ENCODE assay signal across 9 cellular contexts in the genomic region with DNA sequence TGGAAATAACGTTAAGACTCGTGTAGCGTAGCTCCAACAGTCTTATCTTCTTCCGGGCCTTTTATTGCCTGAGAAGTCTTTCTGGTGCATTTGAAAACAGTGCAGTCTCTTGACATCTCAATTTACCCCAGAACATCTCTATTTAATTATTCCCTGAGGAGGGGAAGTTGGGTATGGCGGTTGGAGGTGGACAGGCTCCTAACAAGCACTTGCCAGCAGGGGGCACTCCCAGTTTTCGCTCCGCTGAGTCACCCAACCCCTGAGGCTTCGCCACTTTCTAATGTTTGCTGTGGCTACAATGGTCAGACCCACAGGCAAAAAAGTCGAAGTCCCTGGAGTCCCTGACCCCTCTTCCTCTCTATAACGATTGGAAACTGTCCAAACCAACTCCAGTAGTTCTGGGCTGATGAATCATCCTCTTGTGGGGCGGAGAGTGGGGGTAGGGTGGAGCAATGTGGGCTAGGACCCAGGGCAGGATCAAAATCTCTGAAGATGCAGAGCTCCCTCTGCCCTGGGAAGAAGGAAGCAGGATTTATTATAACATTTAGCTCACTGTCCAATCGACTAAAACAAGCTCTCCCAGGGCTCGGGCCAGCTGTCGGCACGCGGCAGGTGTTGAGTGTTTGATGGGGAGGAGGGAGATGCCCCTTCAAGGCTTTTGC.
DNase-seq lines count a peak whose midpoint lies in the region; ATAC-seq, FAIRE-seq and TF ChIP-seq lines count a peak whose summit lies in the region.
"Had no signal": no experiment of that assay in that cellular context is flagged by ENCODE, and none has a peak within 500 bp of the region (broad histone marks: within the 10 kb centered on the region; RNA-seq: fewer than 3 reads in every experiment).

No MANE protein-coding gene starts in this region.

- CTCF ChIA-PET in activated CD8-positive, alpha-beta T cell treated with anti-CD3 and anti-CD28 coated beads for 36 hours (lab: Charles Lee) = interaction anchor here (0.7 kb wide), 1 partner anchor 19 kb away, joined by 3 read pairs; no protein-coding TSS in a partner anchor
- CTCF ChIA-PET in activated CD8-positive, alpha-beta T cell treated with anti-CD3 and anti-CD28 coated beads, Interleukin-2, amount 10 ng/mL, durations not matched to agents 7 days and 5 days (lab: Charles Lee) = no interaction called here

- in situ Hi-C loops in SK-MEL-5 (cut with HindIII; ENCODE audit: low pct_unique_long_range_greater_than_20kb, low sequenced_read_pairs) = no loop called here

- H3K4me1 Mint-ChIP-seq in activated CD8-positive, alpha-beta T cell treated with anti-CD3 and anti-CD28 coated beads for 36 hours (ENCODE audit: low read depth) = no peaks in the 10 kb centered on the region
- no peaks in the 10 kb centered on the region for H3K4me1 Mint-ChIP-seq in activated CD8-positive, alpha-beta T cell treated with anti-CD3 and anti-CD28 coated beads, Interleukin-2, amount 10 ng/mL, durations not matched to agents 7 days and 5 days (ENCODE audit: low read depth)

- FAIRE-seq in HTR-8/SVneo (lab: Jason Lieb, UNC) = no peak

- peak; percentile 15 for DNase-seq in activated CD8-positive, alpha-beta T cell treated with anti-CD3 and anti-CD28 coated beads for 36 hours
- DNase-seq in activated CD8-positive, alpha-beta T cell treated with anti-CD3 and anti-CD28 coated beads, Interleukin-2, amount 10 ng/mL, durations not matched to agents 7 days and 5 days = no peak
- DNase-seq in HTR-8/SVneo (ENCODE audit: insufficient read length, low spot score) (peak; percentile 7), SK-MEL-5 (ENCODE audit: low read depth, low spot score) (peak; percentile 76), foreskin melanocyte (peak; percentile 69), pons (ENCODE audit: low spot score) (peak; percentile 86)

- H3K4me3 Mint-ChIP-seq in activated CD8-positive, alpha-beta T cell treated with anti-CD3 and anti-CD28 coated beads for 36 hours = no peak overlapping the region
- H3K4me3 Mint-ChIP-seq in activated CD8-positive, alpha-beta T cell treated with anti-CD3 and anti-CD28 coated beads, Interleukin-2, amount 10 ng/mL, durations not matched to agents 7 days and 5 days = no peak overlapping the region
- H3K4me3 Mint-ChIP-seq: dendritic cell treated with granulocyte-macrophage colony-stimulating factor and Interleukin-4, amounts not matched to agents 40 ng/mL and 50 ng/mL, for 4 days had no signal

- no peaks in the 10 kb centered on the region for H3K9me3 Mint-ChIP-seq in activated CD8-positive, alpha-beta T cell treated with anti-CD3 and anti-CD28 coated beads for 36 hours
- H3K9me3 Mint-ChIP-seq in activated CD8-positive, alpha-beta T cell treated with anti-CD3 and anti-CD28 coated beads, Interleukin-2, amount 10 ng/mL, durations not matched to agents 7 days and 5 days (ENCODE audit: insufficient read depth) = no peaks in the 10 kb centered on the region
- H3K9me3 Mint-ChIP-seq: dendritic cell treated with granulocyte-macrophage colony-stimulating factor and Interleukin-4, amounts not matched to agents 40 ng/mL and 50 ng/mL, for 4 days had no signal

- TF ChIP-seq CTCF in activated CD8-positive, alpha-beta T cell treated with anti-CD3 and anti-CD28 coated beads for 36 hours (IDR thresholded peaks at IDR 0.05) = peak; percentile 23

- intact Hi-C loops in activated CD8-positive, alpha-beta T cell treated with anti-CD3 and anti-CD28 coated beads for 36 hours (cut with micrococcal nuclease) = no loop called here

- H3K27me3 Mint-ChIP-seq in activated CD8-positive, alpha-beta T cell treated with anti-CD3 and anti-CD28 coated beads for 36 hours = no peaks in the 10 kb centered on the region
- no peaks in the 10 kb centered on the region for H3K27me3 Mint-ChIP-seq in activated CD8-positive, alpha-beta T cell treated with anti-CD3 and anti-CD28 coated beads, Interleukin-2, amount 10 ng/mL, durations not matched to agents 7 days and 5 days (ENCODE audit: low read depth)
- H3K27me3 Mint-ChIP-seq: dendritic cell treated with granulocyte-macrophage colony-stimulating factor and Interleukin-4, amounts not matched to agents 40 ng/mL and 50 ng/mL, for 4 days had no signal

- no peak for ATAC-seq in activated CD8-positive, alpha-beta T cell treated with anti-CD3 and anti-CD28 coated beads for 36 hours
- no peak for ATAC-seq in activated CD8-positive, alpha-beta T cell treated with anti-CD3 and anti-CD28 coated beads, Interleukin-2, amount 10 ng/mL, durations not matched to agents 7 days and 5 days
- ATAC-seq in HG02970 (IDR thresholded peaks at IDR 0.05; ENCODE audit: low FRiP score, unreplicated experiment) = no peak
- ATAC-seq in HG03439 (IDR thresholded peaks at IDR 0.05; ENCODE audit: unreplicated experiment) = no peak

- no peak overlapping the region for H3K27ac Mint-ChIP-seq in activated CD8-positive, alpha-beta T cell treated with anti-CD3 and anti-CD28 coated beads for 36 hours
- H3K27ac Mint-ChIP-seq in activated CD8-positive, alpha-beta T cell treated with anti-CD3 and anti-CD28 coated beads, Interleukin-2, amount 10 ng/mL, durations not matched to agents 7 days and 5 days = no peak overlapping the region
- H3K27ac Mint-ChIP-seq: dendritic cell treated with granulocyte-macrophage colony-stimulating factor and Interleukin-4, amounts not matched to agents 40 ng/mL and 50 ng/mL, for 4 days had no signal

- POLR2A ChIA-PET in activated CD8-positive, alpha-beta T cell treated with anti-CD3 and anti-CD28 coated beads for 36 hours (lab: Charles Lee) = no interaction called here
- POLR2A ChIA-PET in activated CD8-positive, alpha-beta T cell treated with anti-CD3 and anti-CD28 coated beads, Interleukin-2, amount 10 ng/mL, durations not matched to agents 7 days and 5 days (lab: Charles Lee) = no interaction called here

- H3K36me3 Mint-ChIP-seq in activated CD8-positive, alpha-beta T cell treated with anti-CD3 and anti-CD28 coated beads for 36 hours (ENCODE audit: low read depth) = no peaks in the 10 kb centered on the region
- no peaks in the 10 kb centered on the region for H3K36me3 Mint-ChIP-seq in activated CD8-positive, alpha-beta T cell treated with anti-CD3 and anti-CD28 coated beads, Interleukin-2, amount 10 ng/mL, durations not matched to agents 7 days and 5 days (ENCODE audit: low read depth)
